In genomic region chr6:148463671-148464070, GRCh38 we compare ENCODE assay signal across 1 cellular context.
TF ChIP-seq lines count a peak whose summit lies in the region.

No MANE protein-coding gene starts in this region.

TF ChIP-seq in GM23338, 12 proteins besides CTCF, POLR2A, EP300 and RAD21 (continued from another document):
- TF ChIP-seq ZNF462 (CRISPR knock-in tag; IDR thresholded peaks at IDR 0.05) = no peak
- no peak for TF ChIP-seq EZH2phosphoT487 (IDR thresholded peaks at IDR 0.05; ENCODE audit: unreplicated experiment)
